Comparison of ENCODE assay signal across 30 cellular contexts in genomic region chrX:53159184-53159583, GRCh38.
"Had no signal": no experiment of that assay in that cellular context is flagged by ENCODE, and none has a peak within 500 bp of the region (broad histone marks: within the 10 kb centered on the region; RNA-seq: fewer than 3 reads in every experiment).

No MANE protein-coding gene starts in this region.

- H3K27me3 ChIP-seq: adrenal gland, body of pancreas, esophagus squamous epithelium had no signal

- H3K4me1 ChIP-seq: adrenal gland, body of pancreas had no signal

- H3K36me3 ChIP-seq: adrenal gland, esophagus squamous epithelium, WERI-Rb-1 had no signal

- H3K4me3 ChIP-seq: adrenal gland, body of pancreas, esophagus squamous epithelium had no signal

- DNase-seq: activated B cell treated with CpG ODN at 0.5 μM for 24 hours; activated CD4-positive, alpha-beta T cell treated with anti-CD3 and anti-CD28 coated beads, Interleukin-2, amount 10 ng/mL, durations not matched to agents 24 days and 14 days; activated CD4-positive, alpha-beta T cell treated with anti-CD3 and anti-CD28 coated beads, Interleukin-2, amount 50 U/mL, for 4 hours; activated CD8-positive, alpha-beta memory T cell treated with anti-CD3 and anti-CD28 coated beads, Interleukin-2, amount 10 ng/mL, durations not matched to agents 7 days and 5 days; activated CD8-positive, alpha-beta memory T cell treated with anti-CD3 and anti-CD28 coated beads, Interleukin-2, amount 50 U/mL, for 4 hours; activated CD8-positive, alpha-beta T cell treated with anti-CD3 and anti-CD28 coated beads for 36 hours; activated effector memory CD4-positive, alpha-beta T cell treated with anti-CD3 and anti-CD28 coated beads, Interleukin-2, amount 50 U/mL, for 16 hours; activated naive CD4-positive, alpha-beta T cell treated with anti-CD3 and anti-CD28 coated beads for 36 hours; activated naive CD8-positive, alpha-beta T cell treated with anti-CD3 and anti-CD28 coated beads for 36 hours; activated naive CD8-positive, alpha-beta T cell treated with anti-CD3 and anti-CD28 coated beads, Interleukin-2, amount 50 U/mL, for 24 hours; activated T-cell treated with anti-CD3 and anti-CD28 coated beads, Interleukin-2, amount 50 U/mL, for 1 hour; activated T-cell treated with anti-CD3 and anti-CD28 coated beads, Interleukin-2, amount 50 U/mL, for 48 hours; adrenal gland; amygdala; aorta; body of pancreas; caudate nucleus; cortex of kidney; dermis blood vessel endothelial cell; effector CD4-positive, alpha-beta T cell; effector memory CD8-positive, alpha-beta T cell; esophagus squamous epithelium; foreskin melanocyte; head of caudate nucleus; T-helper 1 cell; T-helper 17 cell; T1000; WERI-Rb-1 had no signal

- H3K27ac ChIP-seq: adrenal gland, body of pancreas, epithelial cell of prostate, WERI-Rb-1 had no signal

- ATAC-seq: activated CD4-positive, CD25-positive, alpha-beta regulatory T cell treated with anti-CD3 and anti-CD28 coated beads, Interleukin-2, amount 50 U/mL, for 24 hours; activated CD8-positive, alpha-beta memory T cell treated with anti-CD3 and anti-CD28 coated beads, Interleukin-2, amount 10 ng/mL, durations not matched to agents 7 days and 5 days; activated CD8-positive, alpha-beta T cell treated with anti-CD3 and anti-CD28 coated beads for 36 hours; activated naive CD8-positive, alpha-beta T cell treated with anti-CD3 and anti-CD28 coated beads, Interleukin-2, amount 50 U/mL, for 24 hours; body of pancreas; effector memory CD8-positive, alpha-beta T cell; T-helper 17 cell had no signal

- H3K9me3 ChIP-seq: adrenal gland, body of pancreas, esophagus squamous epithelium had no signal
